Comparison of ENCODE assay signal across 19 cellular contexts in genomic region chr9:137952976-137953666, GRCh38.
DNase-seq lines count a peak whose midpoint lies in the region; ATAC-seq, FAIRE-seq and TF ChIP-seq lines count a peak whose summit lies in the region.
"Had no signal": no experiment of that assay in that cellular context is flagged by ENCODE, and none has a peak within 500 bp of the region (broad histone marks: within the 10 kb centered on the region; RNA-seq: fewer than 3 reads in every experiment).

No MANE protein-coding gene starts in this region.

- H3K56ac ChIP-seq in H1 (replicated peaks; ENCODE audit: insufficient read length, low read depth, low read length), result no peak overlapping the region

- H4K5ac ChIP-seq in H1 (ENCODE audit: insufficient read length, low read depth, low read length), result no peak overlapping the region

- H3K79me1 ChIP-seq in H1 (ENCODE audit: low read depth, low read length), result peaks cover 2% of the 10 kb centered on the region; the same call in 1 of the 2 replicates

- peak overlapping the region; percentile 75 for H4K8ac ChIP-seq in H1 (ENCODE audit: extremely low read depth, insufficient read depth, low read length)

- CTCF ChIA-PET in H1 (lab: Charles Lee; ENCODE audit: partially characterized antibody), result no interaction called here

- 95% methylated on average over 12 of the region's 12 CpGs; no CpG with 5 or more reads in 1 of the 2 experiments for WGBS in H1 (ENCODE audit: extremely low coverage in 1 of 2, insufficient coverage in 1 of 2, insufficient read length in 1 of 2, insufficient replicate concordance in 2 of 2, low coverage in 1 of 2, low lambda C conversion rate in 2 of 2, missing lambda C conversion rate in 1 of 2), 2 experiments

- H3K14ac ChIP-seq in H1 (ENCODE audit: insufficient read length), result no peak overlapping the region

- no peaks in the 10 kb centered on the region for H3K27me3 ChIP-seq in right atrium auricular region
- H3K27me3 ChIP-seq in GM23338 (ENCODE audit: insufficient read depth), result no peaks in the 10 kb centered on the region
- H3K27me3 ChIP-seq in H1 (replicated peaks in 1 of 4; ENCODE audit: control insufficient read depth in 3 of 4, extremely low read depth in 1 of 4, insufficient read depth in 3 of 4, low read length in 3 of 4), result no peaks in the 10 kb centered on the region; a peak in 1 of 7 replicates

- H3K4me1 Mint-ChIP-seq in GM23338, result no peaks in the 10 kb centered on the region; the same call in 2 of the 3 replicates
- H3K4me1 Mint-ChIP-seq in osteocyte (ENCODE audit: unreplicated experiment), result no peaks in the 10 kb centered on the region
- H3K4me1 Mint-ChIP-seq: B cell had no signal

- no peak overlapping the region for H3K4me2 ChIP-seq in GM23338
- no peak overlapping the region for H3K4me2 ChIP-seq in H1 (ENCODE audit: insufficient read depth in 1 of 2, low read depth in 2 of 2, low read length in 2 of 2)

- H2BK20ac ChIP-seq in H1 (ENCODE audit: low read length), result no peak overlapping the region

- no peak overlapping the region for H2BK120ac ChIP-seq in H1 (replicated peaks; ENCODE audit: low read depth, low read length)

- H3K9ac ChIP-seq in H1 (replicated peaks in 1 of 4; ENCODE audit: extremely low read depth in 1 of 4, low read depth in 3 of 4, low read length in 3 of 4), result no peak overlapping the region

- peaks cover 13% of the 10 kb centered on the region for H3K27me3 Mint-ChIP-seq in GM23338 (ENCODE audit: insufficient read depth, low read depth, poor library complexity)
- H3K27me3 Mint-ChIP-seq in osteocyte (ENCODE audit: unreplicated experiment), result peaks cover 2% of the 10 kb centered on the region

- H3K18ac ChIP-seq in H1 (ENCODE audit: extremely low read depth, low read length), result no peak overlapping the region

- peaks cover 15% of the 10 kb centered on the region; the same call in 2 of the 3 replicates for H3K36me3 Mint-ChIP-seq in GM23338 (ENCODE audit: low read depth)
- H3K36me3 Mint-ChIP-seq in osteocyte (ENCODE audit: unreplicated experiment), result no peaks in the 10 kb centered on the region

- H3K27ac Mint-ChIP-seq in GM23338 (0 out of 2 replicates have a peak overlapping the region, but pooled peaks have one; percentile 65), osteocyte (ENCODE audit: unreplicated experiment) (no peak overlapping the region)
- H3K27ac Mint-ChIP-seq: B cell, HFFc6 had no signal

- H4K91ac ChIP-seq in H1 (replicated peaks; ENCODE audit: insufficient read length, low read length), result no peak overlapping the region

- intact Hi-C loops in Right ventricle myocardium inferior (cut with DNase I), result no loop called here

- H3K79me2 ChIP-seq in GM23338 (replicated peaks; ENCODE audit: insufficient read depth) (no peaks in the 10 kb centered on the region), H1 (ENCODE audit: control insufficient read depth in 1 of 2, insufficient read depth in 2 of 2, low read length in 2 of 2) (no peaks in the 10 kb centered on the region)

- H3F3A ChIP-seq in GM23338 (replicated peaks; ENCODE audit: low read depth), result no peaks in the 10 kb centered on the region

- H2AFZ ChIP-seq in GM23338 (no peak overlapping the region), H1 (ENCODE audit: low read length) (no peak overlapping the region)

- no peak overlapping the region for H2BK12ac ChIP-seq in H1 (ENCODE audit: low read depth, low read length)

- peak; percentile 69 for ATAC-seq in Right ventricle myocardium inferior
- ATAC-seq in GM23338, result no peak
- ATAC-seq in GM21723 (IDR thresholded peaks at IDR 0.05; ENCODE audit: unreplicated experiment), result no peak

- H3K9me3 ChIP-seq in right atrium auricular region (no peaks in the 10 kb centered on the region), H1 (ENCODE audit: insufficient read depth in 2 of 2, low read depth in 1 of 2, low read length in 1 of 2) (peaks cover 47 to 87% of the 10 kb centered on the region in 2 experiments)

- no peak for TF ChIP-seq EP300 in H1 (IDR thresholded peaks at IDR 0.05; ENCODE audit: borderline replicate concordance in 1 of 2, low read depth in 2 of 2, low read length in 2 of 2)

- H2BK5ac ChIP-seq in H1 (ENCODE audit: low read depth, low read length), result no peak overlapping the region

- H3K23me2 ChIP-seq in H1 (ENCODE audit: low read depth, low read length), result peaks cover 11% of the 10 kb centered on the region; the same call in 1 of the 2 replicates

- no peak overlapping the region for H2AK5ac ChIP-seq in H1 (ENCODE audit: low read depth, low read length)

- FAIRE-seq in H1 (lab: Jason Lieb, UNC), result no peak
- FAIRE-seq: H54 had no signal

- TF ChIP-seq RAD21 in H1 (IDR thresholded peaks at IDR 0.05 in 1 of 2, conservative IDR thresholded peaks at IDR 0.05 in 1 of 2; ENCODE audit: low read depth in 2 of 2, low read length in 2 of 2), result no peak

- H3K4me1 ChIP-seq in right atrium auricular region (no peaks in the 10 kb centered on the region), GM23338 (ENCODE audit: insufficient read depth) (no peaks in the 10 kb centered on the region), H1 (replicated peaks in 1 of 4; ENCODE audit: control insufficient read depth in 3 of 4, insufficient read depth in 4 of 4, low read length in 3 of 4) (no peaks in the 10 kb centered on the region; a peak in 1 of 7 replicates)

- no peak overlapping the region for H3K23ac ChIP-seq in H1 (ENCODE audit: insufficient read length)

- no peaks in the 10 kb centered on the region; the same call in 1 of the 2 replicates for H4K20me1 ChIP-seq in GM23338 (replicated peaks; ENCODE audit: insufficient read depth)
- H4K20me1 ChIP-seq in H1 (replicated peaks in 1 of 2; ENCODE audit: control insufficient read depth in 1 of 2, insufficient read depth in 2 of 2, low read length in 2 of 2), result peaks cover 0 to 9% of the 10 kb centered on the region in 2 experiments

- H3K36me3 ChIP-seq in right atrium auricular region, result no peaks in the 10 kb centered on the region
- H3K36me3 ChIP-seq in GM23338 (ENCODE audit: insufficient read depth), result no peaks in the 10 kb centered on the region
- H3K36me3 ChIP-seq in H1 (ENCODE audit: control insufficient read depth in 2 of 4, insufficient read depth in 4 of 4, low read length in 3 of 4), result peaks cover 0 to 2% (median 0%) of the 10 kb centered on the region in 4 experiments; a peak in 3 of 8 replicates

- H2BK15ac ChIP-seq in H1 (ENCODE audit: low read length), result no peak overlapping the region

- TF ChIP-seq CTCF in right atrium auricular region (IDR thresholded peaks at IDR 0.05), result no peak
- no peak for TF ChIP-seq CTCF in GM23338 (conservative IDR thresholded peaks at IDR 0.05; ENCODE audit: low read depth in 2 of 2)
- TF ChIP-seq CTCF in H1 (IDR thresholded peaks at IDR 0.05; ENCODE audit: control extremely low read depth in 1 of 3, insufficient read depth in 1 of 3, low read depth in 1 of 3, low read length in 3 of 3), result no peak
- no peak for TF ChIP-seq CTCF in osteocyte (IDR thresholded peaks at IDR 0.05)
- TF ChIP-seq CTCF in GM20000 (IDR thresholded peaks at IDR 0.05; ENCODE audit: extremely low read depth, missing control alignments), result no peak

- no peaks in the 10 kb centered on the region; the same call in 2 of the 3 replicates for H3K9me3 Mint-ChIP-seq in GM23338
- no peaks in the 10 kb centered on the region for H3K9me3 Mint-ChIP-seq in osteocyte (ENCODE audit: unreplicated experiment)

- H3K4me3 Mint-ChIP-seq in GM23338, result no peak overlapping the region
- H3K4me3 Mint-ChIP-seq in osteocyte (ENCODE audit: unreplicated experiment), result no peak overlapping the region
- H3K4me3 Mint-ChIP-seq: B cell, HFFc6 had no signal

- no peak overlapping the region for H3K4me3 ChIP-seq in right atrium auricular region
- no peak overlapping the region for H3K4me3 ChIP-seq in GM23338
- no peak overlapping the region for H3K4me3 ChIP-seq in H1 (ENCODE audit: extremely low read depth in 1 of 4, insufficient read depth in 2 of 4, low read depth in 3 of 4, low read length in 4 of 4)

- POLR2A ChIA-PET in H1 (lab: Charles Lee; ENCODE audit: partially characterized antibody), result no interaction called here

- DNase-seq in Right ventricle myocardium inferior (ENCODE audit: missing footprints), result no peak
- DNase-seq in right atrium auricular region (ENCODE audit: low spot score), result no peak
- DNase-seq in GM23338 (ENCODE audit: low spot score), result no peak
- no peak for DNase-seq in H1 (ENCODE audit: low read depth in 1 of 2, low spot score in 2 of 2)
- DNase-seq in osteocyte (ENCODE audit: extremely low spot score, unreplicated experiment), result peak; percentile 80
- DNase-seq in DMS 273 treated with DMSO at 0.1 percent for 48 hours (lab: John Stamatoyannopoulos, UW), result no peak
- no peak for DNase-seq in GM20000 (ENCODE audit: low spot score)
- DNase-seq: GDM1, HFFc6, KG1, MV-4-11, NCI-H1417, NCI-H1930, NCI-H226, NCI-H524 treated with DMSO at 0.1 percent for 48 hours, SIG-M5 had no signal

- H3K27ac ChIP-seq in right atrium auricular region (no peak overlapping the region), GM23338 (ENCODE audit: low read depth) (no peak overlapping the region), H1 (ENCODE audit: low read depth, low read length) (no peak overlapping the region)

- H3K9me2 ChIP-seq in GM23338 (ENCODE audit: insufficient read depth), result no peaks in the 10 kb centered on the region

- no peak for TF ChIP-seq POLR2A in H1 (IDR thresholded peaks at IDR 0.05; ENCODE audit: control extremely low read depth in 1 of 2, low read depth in 2 of 2, low read length in 2 of 2)

- H3K4ac ChIP-seq in H1 (replicated peaks; ENCODE audit: insufficient read length, low read depth, low read length), result no peak overlapping the region

TF ChIP-seq in GM23338, 12 proteins besides CTCF, POLR2A, EP300 and RAD21 (continues in another document):
- no peak for TF ChIP-seq ETS1 (IDR thresholded peaks at IDR 0.05)
- no peak for TF ChIP-seq NANOG (IDR thresholded peaks at IDR 0.05; ENCODE audit: borderline replicate concordance)

TF ChIP-seq in H1, 55 proteins besides CTCF, POLR2A, EP300 and RAD21:
- TF ChIP-seq SP4 (IDR thresholded peaks at IDR 0.05; ENCODE audit: low read length), result no peak
- TF ChIP-seq RNF2 (IDR thresholded peaks at IDR 0.05; ENCODE audit: borderline replicate concordance, low read depth, low read length, missing control alignments, poor library complexity, severe bottlenecking), result no peak
- no peak for TF ChIP-seq SP1 (IDR thresholded peaks at IDR 0.05; ENCODE audit: low read depth, low read length)
- TF ChIP-seq YY1 (IDR thresholded peaks at IDR 0.05; ENCODE audit: low read depth, low read length), result no peak
- no peak for TF ChIP-seq RFX5 (IDR thresholded peaks at IDR 0.05; ENCODE audit: borderline replicate concordance, low read depth, low read length)
- no peak for TF ChIP-seq JUN (IDR thresholded peaks at IDR 0.05; ENCODE audit: low read depth, low read length)
TF ChIP-seq in H1: peak in this region for 0.
